13 cellular contexts compared by ENCODE assay signal in genomic region chr6:127404133-127404532, GRCh38.
DNase-seq lines count a peak whose midpoint lies in the region; ATAC-seq and TF ChIP-seq lines count a peak whose summit lies in the region.
"Had no signal": no experiment of that assay in that cellular context is flagged by ENCODE, and none has a peak within 500 bp of the region (broad histone marks: within the 10 kb centered on the region; RNA-seq: fewer than 3 reads in every experiment).

No MANE protein-coding gene starts in this region.

- DNase-seq in GM12865 (ENCODE audit: low read depth) (peak; percentile 61), NOMO-1 treated with dmso at 0.1 percent for 144 hours (lab: John Stamatoyannopoulos, UW; ENCODE audit: unreplicated experiment) (no peak), GM03348 (ENCODE audit: low spot score) (no peak), cerebellar cortex (ENCODE audit: low spot score) (no peak)
- no peak for DNase-seq in effector memory CD8-positive, alpha-beta T cell
- DNase-seq: CD8-positive, alpha-beta memory T cell; central memory CD4-positive, alpha-beta T cell; NCI-H1417; testis had no signal

- no peak overlapping the region for H3K9ac ChIP-seq in Loucy (ENCODE audit: low read depth, low read length, poor library complexity, severe bottlenecking)

- H3K27me3 Mint-ChIP-seq in effector memory CD8-positive, alpha-beta T cell: peaks cover 0 to under 1% of the 10 kb centered on the region in 2 donors

- H3K4me1 ChIP-seq in Loucy (ENCODE audit: insufficient read depth, low read length, poor library complexity, severe bottlenecking): peaks cover 6% of the 10 kb centered on the region
- H3K4me1 ChIP-seq: testis had no signal

- TF ChIP-seq CTCF in GM12865 (IDR thresholded peaks at IDR 0.05; ENCODE audit: insufficient read depth, low read depth, low read length, missing control alignments): no peak
- TF ChIP-seq CTCF in Loucy (conservative IDR thresholded peaks at IDR 0.05; ENCODE audit: low read length): no peak

- no peaks in the 10 kb centered on the region for H4K20me1 ChIP-seq in Loucy (ENCODE audit: insufficient read depth, low read length, poor library complexity, severe bottlenecking)

- H3K36me3 ChIP-seq in Loucy (ENCODE audit: insufficient read depth, low read length): no peaks in the 10 kb centered on the region

- H3K27me3 ChIP-seq in Loucy (ENCODE audit: insufficient read depth, low read length, poor library complexity, severe bottlenecking): no peaks in the 10 kb centered on the region
- H3K27me3 ChIP-seq: testis had no signal

- H3K9me3 ChIP-seq in Loucy (ENCODE audit: insufficient read depth, low read depth, low read length): no peaks in the 10 kb centered on the region
- H3K9me3 ChIP-seq: testis had no signal

- no peaks in the 10 kb centered on the region for H3F3A ChIP-seq in Loucy (ENCODE audit: low read depth)

- H3K4me1 Mint-ChIP-seq in effector memory CD8-positive, alpha-beta T cell (ENCODE audit: low read depth in 2 of 2): no peaks in the 10 kb centered on the region

- no peak overlapping the region for H3K4me3 Mint-ChIP-seq in effector memory CD8-positive, alpha-beta T cell
- H3K4me3 Mint-ChIP-seq: CD8-positive, alpha-beta memory T cell had no signal

- ATAC-seq in GM19351 (IDR thresholded peaks at IDR 0.05; ENCODE audit: unreplicated experiment) (peak; percentile 80), HG02870 (IDR thresholded peaks at IDR 0.05; ENCODE audit: unreplicated experiment) (peak; percentile 83)
- no peak for ATAC-seq in effector memory CD8-positive, alpha-beta T cell (replicated peaks)
- ATAC-seq: Panc1 had no signal

- H3K4me3 ChIP-seq in GM12865 (ENCODE audit: low read depth, low read length) (peak overlapping the region; percentile 38), Loucy (ENCODE audit: low read length, poor library complexity, severe bottlenecking) (no peak overlapping the region)
- H3K4me3 ChIP-seq: testis had no signal

- H3K4me2 ChIP-seq in Loucy (ENCODE audit: low read depth, low read length, poor library complexity, severe bottlenecking): peak overlapping the region; percentile 1

- no peak overlapping the region for H3K27ac Mint-ChIP-seq in effector memory CD8-positive, alpha-beta T cell

- no peaks in the 10 kb centered on the region for H3K9me3 Mint-ChIP-seq in effector memory CD8-positive, alpha-beta T cell

- H3K9me2 ChIP-seq in Loucy (replicated peaks; ENCODE audit: low read depth, low read length): no peaks in the 10 kb centered on the region

- peak overlapping the region; percentile 48 for H2AFZ ChIP-seq in Loucy (ENCODE audit: low read length)

- H3K36me3 Mint-ChIP-seq in effector memory CD8-positive, alpha-beta T cell (ENCODE audit: insufficient read depth): no peaks in the 10 kb centered on the region
- H3K36me3 Mint-ChIP-seq: CD8-positive, alpha-beta memory T cell had no signal

- no peaks in the 10 kb centered on the region for H3K79me2 ChIP-seq in Loucy (ENCODE audit: insufficient read depth, low read length)
